ENCODE assay signal across 9 cellular contexts in the genomic region with DNA sequence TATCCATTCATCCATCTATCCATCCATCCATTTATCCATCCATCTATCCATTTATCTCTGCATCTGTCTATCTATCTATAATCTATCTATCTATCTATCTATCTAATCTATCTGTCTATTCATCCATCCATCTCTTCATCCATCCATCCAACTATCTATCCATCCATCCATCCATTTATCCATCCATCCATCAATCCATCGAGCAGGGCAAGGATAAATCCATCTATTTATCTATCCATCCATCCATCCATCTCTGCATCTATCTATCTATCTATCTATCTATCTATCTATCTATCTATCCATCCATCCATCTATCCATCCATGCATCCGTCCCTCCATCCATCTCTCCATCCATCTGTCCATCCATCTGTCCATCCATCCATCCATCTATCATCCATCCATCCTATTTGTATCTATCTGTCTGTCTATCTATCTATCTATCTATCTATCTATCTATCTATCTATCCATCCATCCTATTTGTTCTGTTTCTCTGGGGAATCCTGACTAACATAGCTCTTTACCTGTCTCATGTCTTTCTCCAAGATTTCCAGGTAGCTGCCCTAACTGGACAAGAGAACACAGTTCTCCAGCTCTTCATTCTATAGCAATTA.
"Had no signal": no experiment of that assay in that cellular context is flagged by ENCODE, and none has a peak within 500 bp of the region (broad histone marks: within the 10 kb centered on the region; RNA-seq: fewer than 3 reads in every experiment).

No MANE protein-coding gene starts in this region.

- H3K9me3 ChIP-seq: HAP-1 had no signal

- H3K4me3 Mint-ChIP-seq: IgD-negative memory B cell had no signal

- H3K36me3 ChIP-seq: HAP-1 had no signal

- H2AFZ ChIP-seq: GM23248 had no signal

- ATAC-seq: HCT116, HepG2 had no signal

- DNase-seq: GM23248, GOT3, H7, KG1 had no signal

- H3K4me1 ChIP-seq: HAP-1 had no signal

- H3K27ac ChIP-seq: GM23248, HL-60 had no signal

- H3K4me3 ChIP-seq: GM23248, HAP-1 had no signal

- FAIRE-seq: HepG2 had no signal

- H3K9ac ChIP-seq: GM23248 had no signal

- H3K9me3 Mint-ChIP-seq: IgD-negative memory B cell had no signal

- H3K27ac Mint-ChIP-seq: IgD-negative memory B cell had no signal
